Comparison of ENCODE assay signal across 9 cellular contexts in genomic region chr2:152466925-152467676, GRCh38.
A peak's percentile ranks its signal among the peaks of the same experiment; 100 is the strongest.
DNase-seq lines count a peak whose midpoint lies in the region; ATAC-seq, FAIRE-seq and TF ChIP-seq lines count a peak whose summit lies in the region.
"Had no signal": no experiment of that assay in that cellular context is flagged by ENCODE, and none has a peak within 500 bp of the region (broad histone marks: within the 10 kb centered on the region; RNA-seq: fewer than 3 reads in every experiment).

No MANE protein-coding gene starts in this region.

- no peak overlapping the region; the same call in 1 of the 2 replicates for H3K18ac ChIP-seq in IMR-90 (ENCODE audit: low read depth, low read length)

- DNase-seq in Calu3 (no peak), IMR-90 (peak; percentile 45), sigmoid colon (peak; percentile 70), NK-92 (lab: John Stamatoyannopoulos, UW; ENCODE audit: unreplicated experiment) (no peak), NCI-H187 treated with DMSO at 0.1 percent for 48 hours (lab: John Stamatoyannopoulos, UW) (no peak), H54 (ENCODE audit: insufficient read length, low spot score) (no peak)

- H2AK9ac ChIP-seq in IMR-90 (replicated peaks; ENCODE audit: low read depth, low read length, poor library complexity), result no peak overlapping the region

- no peaks in the 10 kb centered on the region for H3K36me3 ChIP-seq in IMR-90 (ENCODE audit: control insufficient read depth, insufficient read depth, low read length)
- no peaks in the 10 kb centered on the region for H3K36me3 ChIP-seq in sigmoid colon

- no peak for TF ChIP-seq EP300 in sigmoid colon (IDR thresholded peaks at IDR 0.05)

- H3K4me3 ChIP-seq in IMR-90 (ENCODE audit: insufficient read depth, low read depth, low read length) (no peak overlapping the region), sigmoid colon (no peak overlapping the region)

- BruUV-seq in Calu3 (replicated peaks; lab: Mats Ljungman, UMichigan), result no TSS peak
- BruUV-seq in IMR-90 (replicated peaks; lab: Mats Ljungman, UMichigan), result no TSS peak

- no peak for TF ChIP-seq POLR2A in IMR-90 (IDR thresholded peaks at IDR 0.05; ENCODE audit: low read depth, low read length)
- no peak for TF ChIP-seq POLR2A in sigmoid colon (IDR thresholded peaks at IDR 0.05)
- TF ChIP-seq POLR2A in H54 (IDR thresholded peaks at IDR 0.05; ENCODE audit: low read depth, low read length), result no peak

- H3K9me3 ChIP-seq in IMR-90 (ENCODE audit: control insufficient read depth, insufficient read depth, low read length), result no peaks in the 10 kb centered on the region
- no peaks in the 10 kb centered on the region for H3K9me3 ChIP-seq in sigmoid colon

- TF ChIP-seq RAD21 in IMR-90 (IDR thresholded peaks at IDR 0.05; ENCODE audit: low read length), result no peak

- no peak overlapping the region for H3K4ac ChIP-seq in IMR-90 (ENCODE audit: low read depth, low read length)

- H3K27me3 ChIP-seq in IMR-90 (ENCODE audit: control insufficient read depth, insufficient read depth, low read length) (no peaks in the 10 kb centered on the region), sigmoid colon (no peaks in the 10 kb centered on the region)

- dilution Hi-C loops in IMR-90 (cut with HindIII; ENCODE audit: low sequenced_read_pairs, unreplicated experiment), result no loop called here

- H3K79me1 ChIP-seq in IMR-90 (ENCODE audit: low read depth in 1 of 2, low read length in 2 of 2), result peaks cover 29 to 47% of the 10 kb centered on the region in 2 experiments

- H2BK5ac ChIP-seq in IMR-90 (ENCODE audit: low read depth, low read length, poor library complexity, severe bottlenecking), result no peak overlapping the region

- ATAC-seq in GM21515 (IDR thresholded peaks at IDR 0.05; ENCODE audit: unreplicated experiment) (peak; percentile 98), IMR-90 (ENCODE audit: low read depth) (no peak)

- H3K27ac Mint-ChIP-seq in Calu3 (ENCODE audit: unreplicated experiment), result peak overlapping the region; percentile 70
- H3K27ac Mint-ChIP-seq in dendritic cell treated with granulocyte-macrophage colony-stimulating factor and Interleukin-4, amounts not matched to agents 40 ng/mL and 50 ng/mL, for 4 days, result peak overlapping the region; percentile 52
- H3K27ac Mint-ChIP-seq: activated naive CD8-positive, alpha-beta T cell had no signal

- no peak overlapping the region for H2BK120ac ChIP-seq in IMR-90 (ENCODE audit: low read depth, low read length)

- H3K4me1 Mint-ChIP-seq in Calu3 (ENCODE audit: low read depth, unreplicated experiment), result peaks cover 81% of the 10 kb centered on the region
- H3K4me1 Mint-ChIP-seq in dendritic cell treated with granulocyte-macrophage colony-stimulating factor and Interleukin-4, amounts not matched to agents 40 ng/mL and 50 ng/mL, for 4 days (ENCODE audit: low read depth), result peaks cover 35% of the 10 kb centered on the region

- H4K5ac ChIP-seq in IMR-90 (ENCODE audit: low read depth, low read length), result no peak overlapping the region

- H3K9ac ChIP-seq in IMR-90 (ENCODE audit: low read depth, low read length), result no peak overlapping the region

- H3K4me1 ChIP-seq in IMR-90 (ENCODE audit: control insufficient read depth, insufficient read depth, low read length) (peaks cover 18% of the 10 kb centered on the region), sigmoid colon (peaks cover 0 to 52% (median 47%) of the 10 kb centered on the region in 4 donors)

- CTCF ChIA-PET in Calu3 (lab: Charles Lee), result interaction anchor here (0.7 to 3.9 kb wide), 5 partner anchors 19 to 297 kb away, joined by 3 to 21 read pairs (median 3); no protein-coding TSS in a partner anchor
- CTCF ChIA-PET in IMR-90 (lab: Yijun Ruan, JAX), result no interaction called here

- no peak overlapping the region; the same call in 1 of the 2 replicates for H2BK20ac ChIP-seq in IMR-90 (ENCODE audit: low read depth, low read length)

- no peak for FAIRE-seq in H54 (lab: Jason Lieb, UNC)

- H3K36me3 Mint-ChIP-seq in Calu3 (ENCODE audit: insufficient read depth, unreplicated experiment), result no peaks in the 10 kb centered on the region
- H3K36me3 Mint-ChIP-seq in dendritic cell treated with granulocyte-macrophage colony-stimulating factor and Interleukin-4, amounts not matched to agents 40 ng/mL and 50 ng/mL, for 4 days (ENCODE audit: low read depth), result no peaks in the 10 kb centered on the region
- H3K36me3 Mint-ChIP-seq: activated naive CD8-positive, alpha-beta T cell had no signal

- H3K9me3 Mint-ChIP-seq in Calu3 (ENCODE audit: low read depth, unreplicated experiment), result no peaks in the 10 kb centered on the region
- H3K9me3 Mint-ChIP-seq in dendritic cell treated with granulocyte-macrophage colony-stimulating factor and Interleukin-4, amounts not matched to agents 40 ng/mL and 50 ng/mL, for 4 days, result no peaks in the 10 kb centered on the region

- no peak overlapping the region for H2AFZ ChIP-seq in IMR-90 (replicated peaks; ENCODE audit: low read length, poor library complexity)

- intact Hi-C loops in Calu3 (cut with micrococcal nuclease; ENCODE audit: unreplicated experiment), result loop anchor here (5.0 kb wide), 4 partner anchors 40 to 265 kb away; partner anchors contain the start of gene FMNL2
- intact Hi-C loops in IMR-90 (cut with micrococcal nuclease), result loop anchor here (5.0 kb wide), 1 partner anchor 130 kb away; the partner anchor contains the start of gene FMNL2
- intact Hi-C loops in dendritic cell treated with granulocyte-macrophage colony-stimulating factor and Interleukin-4, amounts not matched to agents 40 ng/mL and 50 ng/mL, for 4 days (cut with micrococcal nuclease), result no loop called here
- intact Hi-C loops in sigmoid colon (cut with DNase I), result loop anchor here (10.0 kb wide), 1 partner anchor 132 kb away; the partner anchor contains the start of gene FMNL2

- no peak overlapping the region for H3K14ac ChIP-seq in IMR-90 (replicated peaks; ENCODE audit: low read depth, low read length)

- POLR2A ChIA-PET in IMR-90 (lab: Charles Lee; ENCODE audit: unreplicated experiment), result no interaction called here

- WGBS in IMR-90 (ENCODE audit: extremely low coverage in 2 of 2, insufficient read length in 1 of 2), 2 experiments, result 60% methylated on average over 2 of the region's 11 CpGs; no CpG with 5 or more reads in 1 of the 2 experiments
- 65 to 86% methylated on average over 11 of the region's 11 CpGs for WGBS in sigmoid colon, 2 donors

- H3K27ac ChIP-seq in IMR-90 (ENCODE audit: insufficient read depth, low read length) (no peak overlapping the region), sigmoid colon (peak overlapping the region; percentile 1 to 57 (median 49))

- peaks cover 21% of the 10 kb centered on the region for H3K9me1 ChIP-seq in IMR-90 (ENCODE audit: insufficient read depth, low read length)

- no peak overlapping the region for H2AK5ac ChIP-seq in IMR-90 (ENCODE audit: low read depth, low read length)

- H4K91ac ChIP-seq in IMR-90 (ENCODE audit: insufficient read depth, low read depth, low read length), result no peak overlapping the region

- 0 out of 4 replicates have a peak overlapping the region, but pooled peaks of 1 of the 2 experiments have one; percentile 7 for H4K8ac ChIP-seq in IMR-90 (ENCODE audit: low read depth in 2 of 2, low read length in 2 of 2)

- TF ChIP-seq CTCF in Calu3 (IDR thresholded peaks at IDR 0.05; ENCODE audit: unreplicated experiment), result no peak
- TF ChIP-seq CTCF in IMR-90 (conservative IDR thresholded peaks at IDR 0.05; ENCODE audit: low read depth, low read length), result no peak
- no peak for TF ChIP-seq CTCF in sigmoid colon (IDR thresholded peaks at IDR 0.05)

- peak overlapping the region; percentile 58 for H3K4me3 Mint-ChIP-seq in Calu3 (ENCODE audit: low read depth, unreplicated experiment)
- H3K4me3 Mint-ChIP-seq in dendritic cell treated with granulocyte-macrophage colony-stimulating factor and Interleukin-4, amounts not matched to agents 40 ng/mL and 50 ng/mL, for 4 days, result no peak overlapping the region
- H3K4me3 Mint-ChIP-seq: activated naive CD8-positive, alpha-beta T cell had no signal

- H3K23ac ChIP-seq in IMR-90 (ENCODE audit: low read depth, low read length), result no peak overlapping the region

- peak overlapping the region; percentile 5; the same call in 1 of the 2 replicates for H3K4me2 ChIP-seq in IMR-90 (ENCODE audit: low read depth, low read length)

- H3K27me3 Mint-ChIP-seq in Calu3 (ENCODE audit: unreplicated experiment), result no peaks in the 10 kb centered on the region
- no peaks in the 10 kb centered on the region for H3K27me3 Mint-ChIP-seq in dendritic cell treated with granulocyte-macrophage colony-stimulating factor and Interleukin-4, amounts not matched to agents 40 ng/mL and 50 ng/mL, for 4 days

- H4K20me1 ChIP-seq in IMR-90 (ENCODE audit: insufficient read depth, low read length), result peaks cover 15% of the 10 kb centered on the region; the same call in 1 of the 2 replicates

- no peak overlapping the region for H2BK15ac ChIP-seq in IMR-90 (ENCODE audit: low read depth, low read length)

- no peak overlapping the region for H3K56ac ChIP-seq in IMR-90 (ENCODE audit: extremely low read depth, insufficient read depth, low read length)

- in situ Hi-C loops in IMR-90 (cut with MboI; ENCODE audit: low sequenced_read_pairs), result no loop called here

TF ChIP-seq in IMR-90, 13 proteins besides CTCF, POLR2A, EP300 and RAD21:
- peak; percentile 5; the same call in 1 of the 2 replicates for TF ChIP-seq CEBPB (IDR thresholded peaks at IDR 0.05; ENCODE audit: low read depth, low read length)
- TF ChIP-seq MAZ (IDR thresholded peaks at IDR 0.05; ENCODE audit: borderline replicate concordance, low read depth, low read length), result no peak

Comparison
In these comparisons a context has a peak if more than half of its experiments do, and no peak if none do; other contexts are left out.
1. DNase-seq: peak in IMR-90 (single experiment) and sigmoid colon (single experiment); none in Calu3 (single experiment), NK-92 (single experiment), NCI-H187 treated with DMSO at 0.1 percent for 48 hours (single experiment) and H54 (single experiment).